13 cellular contexts compared by ENCODE assay signal in the genomic region with DNA sequence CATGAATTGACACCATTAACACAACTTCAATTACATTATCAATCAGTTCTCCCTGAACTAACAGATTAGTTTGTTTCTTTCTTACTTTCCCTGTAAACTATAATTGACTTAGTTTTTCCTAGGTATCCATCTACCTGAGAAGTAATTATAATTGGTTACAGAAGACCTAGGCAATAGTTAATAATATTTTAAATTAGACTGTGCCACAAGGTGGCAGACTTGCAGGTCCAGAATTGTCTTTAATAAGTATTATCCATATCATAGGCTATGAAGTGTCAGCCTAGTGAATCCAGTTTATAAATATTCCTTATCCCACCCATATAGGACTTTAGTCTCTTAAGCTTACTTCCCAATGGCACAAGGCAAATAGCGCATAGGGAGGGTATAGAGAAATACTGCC. TPM values are rescaled to one million over a fixed set of nuclear protein-coding genes. Genes with fewer than 3 reads are reported as not detected.
DNase-seq lines count a peak whose midpoint lies in the region; ATAC-seq and TF ChIP-seq lines count a peak whose summit lies in the region.
"Had no signal": no experiment of that assay in that cellular context is flagged by ENCODE, and none has a peak within 500 bp of the region (broad histone marks: within the 10 kb centered on the region; RNA-seq: fewer than 3 reads in every experiment).

No MANE protein-coding gene starts in this region.

- no peak overlapping the region for H2BK15ac ChIP-seq in IMR-90 (ENCODE audit: low read depth, low read length)

- TF ChIP-seq CTCF in BJ (IDR thresholded peaks at IDR 0.05; ENCODE audit: insufficient read depth, low read depth, low read length) = peak; percentile 25; the same call in 1 of the 2 replicates
- peak; percentile 46 for TF ChIP-seq CTCF in IMR-90 (conservative IDR thresholded peaks at IDR 0.05; ENCODE audit: low read depth, low read length)
- peak; percentile 27 for TF ChIP-seq CTCF in astrocyte of the spinal cord (IDR thresholded peaks at IDR 0.05; ENCODE audit: low read depth, low read length)
- no peak for TF ChIP-seq CTCF in vagina (IDR thresholded peaks at IDR 0.05)

- no peak overlapping the region; the same call in 1 of the 2 replicates for H4K5ac ChIP-seq in IMR-90 (ENCODE audit: low read depth, low read length)

- H3K18ac ChIP-seq in IMR-90 (ENCODE audit: low read depth, low read length) = peak overlapping the region; percentile 52; the same call in 1 of the 2 replicates

- in situ Hi-C loops in IMR-90 (cut with MboI; ENCODE audit: low sequenced_read_pairs) = no loop called here
- in situ Hi-C loops in astrocyte of the spinal cord (cut with HindIII; ENCODE audit: low sequenced_read_pairs) = no loop called here

- H3K23ac ChIP-seq in IMR-90 (ENCODE audit: low read depth, low read length) = no peak overlapping the region

- H3K9ac ChIP-seq in IMR-90 (ENCODE audit: low read depth, low read length) = no peak overlapping the region

- H3K27me3 ChIP-seq in BJ (ENCODE audit: control insufficient read depth, insufficient read depth, low read length) = no peaks in the 10 kb centered on the region
- no peaks in the 10 kb centered on the region for H3K27me3 ChIP-seq in IMR-90 (ENCODE audit: control insufficient read depth, insufficient read depth, low read length)
- no peaks in the 10 kb centered on the region for H3K27me3 ChIP-seq in vagina

- H4K91ac ChIP-seq in IMR-90 (ENCODE audit: insufficient read depth, low read depth, low read length) = no peak overlapping the region

- DNase-seq in BJ (ENCODE audit: low read depth) = no peak
- peak; percentile 16 for DNase-seq in IMR-90
- no peak for DNase-seq in astrocyte of the spinal cord (ENCODE audit: low read depth, low spot score)
- no peak for DNase-seq in left lobe of liver (ENCODE audit: low spot score)
- DNase-seq in vagina (ENCODE audit: extremely low spot score in 2 of 2) = no peak
- no peak for DNase-seq in KG1 (lab: John Stamatoyannopoulos, UW)
- DNase-seq in epidermal melanocyte (ENCODE audit: insufficient read length, low spot score) = no peak
- DNase-seq: activated B cell treated with CpG ODN at 0.5 μM for 24 hours, NCI-H1092 had no signal

- dilution Hi-C loops in IMR-90 (cut with HindIII; ENCODE audit: low sequenced_read_pairs, unreplicated experiment) = no loop called here

- H3K4me1 ChIP-seq in IMR-90 (ENCODE audit: control insufficient read depth, insufficient read depth, low read length) = no peaks in the 10 kb centered on the region
- no peaks in the 10 kb centered on the region for H3K4me1 ChIP-seq in vagina

- no peak overlapping the region for H2AK9ac ChIP-seq in IMR-90 (replicated peaks; ENCODE audit: low read depth, low read length, poor library complexity)

- TF ChIP-seq RAD21 in IMR-90 (IDR thresholded peaks at IDR 0.05; ENCODE audit: low read length) = peak; percentile 46

- H2BK5ac ChIP-seq in IMR-90 (ENCODE audit: low read depth, low read length, poor library complexity, severe bottlenecking) = no peak overlapping the region

- H3K14ac ChIP-seq in IMR-90 (replicated peaks; ENCODE audit: low read depth, low read length) = no peak overlapping the region

- POLR2A ChIA-PET in BJ (lab: Charles Lee) = no interaction called here
- POLR2A ChIA-PET in IMR-90 (lab: Charles Lee; ENCODE audit: unreplicated experiment) = no interaction called here

- intact Hi-C loops in IMR-90 (cut with micrococcal nuclease) (loop anchor here (10.0 kb wide), 1 partner anchor 1971 kb away; no protein-coding TSS in a partner anchor), vagina (cut with DNase I) (no loop called here)

- BruUV-seq in IMR-90 (replicated peaks; lab: Mats Ljungman, UMichigan) = no TSS peak

- no peak for TF ChIP-seq POLR2A in IMR-90 (IDR thresholded peaks at IDR 0.05; ENCODE audit: low read depth, low read length)
- TF ChIP-seq POLR2A in vagina (IDR thresholded peaks at IDR 0.05) = no peak

- no peaks in the 10 kb centered on the region for H3K79me1 ChIP-seq in IMR-90 (ENCODE audit: low read depth in 1 of 2, low read length in 2 of 2)

- H2AK5ac ChIP-seq in IMR-90 (ENCODE audit: low read depth, low read length) = no peak overlapping the region

- no peak overlapping the region for H2BK120ac ChIP-seq in IMR-90 (ENCODE audit: low read depth, low read length)

- H3K36me3 ChIP-seq in BJ (ENCODE audit: control insufficient read depth, insufficient read depth, low read length) = no peaks in the 10 kb centered on the region
- no peaks in the 10 kb centered on the region for H3K36me3 ChIP-seq in IMR-90 (ENCODE audit: control insufficient read depth, insufficient read depth, low read length)
- H3K36me3 ChIP-seq in vagina = no peaks in the 10 kb centered on the region
- H3K36me3 ChIP-seq: thoracic aorta had no signal

- ATAC-seq in IMR-90 (ENCODE audit: low read depth) (peak; percentile 71; the same call in 1 of the 2 replicates), left lobe of liver (peak; percentile 58)
- no peak for ATAC-seq in activated CD4-positive, CD25-positive, alpha-beta regulatory T cell treated with anti-CD3 and anti-CD28 coated beads, Interleukin-2, amount 50 U/mL, for 24 hours
- ATAC-seq: activated T-helper 17 cell treated with anti-CD3 and anti-CD28 coated beads, Interleukin-2, amount 50 U/mL, for 72 hours had no signal

- H3K9me3 ChIP-seq in IMR-90 (ENCODE audit: control insufficient read depth, insufficient read depth, low read length) (no peaks in the 10 kb centered on the region), vagina (no peaks in the 10 kb centered on the region)
- H3K9me3 ChIP-seq: thoracic aorta had no signal

- H2BK20ac ChIP-seq in IMR-90 (ENCODE audit: low read depth, low read length) = no peak overlapping the region

- no peaks in the 10 kb centered on the region for H3K9me1 ChIP-seq in IMR-90 (ENCODE audit: insufficient read depth, low read length)

- CTCF ChIA-PET in BJ (lab: Yijun Ruan, JAX) = interaction anchor here (0.7 kb wide), 1 partner anchor 8 kb away, joined by 3 read pairs; no protein-coding TSS in a partner anchor
- CTCF ChIA-PET in IMR-90 (lab: Yijun Ruan, JAX) = interaction anchor here (0.5 to 1.1 kb wide), 3 partner anchors 16 to 1947 kb away, joined by 3 read pairs; no protein-coding TSS in a partner anchor

- H3K4me3 ChIP-seq in BJ (ENCODE audit: low read depth, low read length) = no peak overlapping the region
- no peak overlapping the region for H3K4me3 ChIP-seq in IMR-90 (ENCODE audit: insufficient read depth, low read depth, low read length)
- H3K4me3 ChIP-seq in astrocyte of the spinal cord (ENCODE audit: low read depth, low read length) = no peak overlapping the region
- H3K4me3 ChIP-seq in vagina = no peak overlapping the region
- H3K4me3 ChIP-seq: thoracic aorta had no signal

- H3K4me2 ChIP-seq in IMR-90 (ENCODE audit: low read depth, low read length) = no peak overlapping the region

- no peak overlapping the region for H3K56ac ChIP-seq in IMR-90 (ENCODE audit: extremely low read depth, insufficient read depth, low read length)

- H4K8ac ChIP-seq in IMR-90 (ENCODE audit: low read depth in 2 of 2, low read length in 2 of 2) = no peak overlapping the region

- H2AFZ ChIP-seq in IMR-90 (replicated peaks; ENCODE audit: low read length, poor library complexity) = no peak overlapping the region

- H3K4ac ChIP-seq in IMR-90 (ENCODE audit: low read depth, low read length) = no peak overlapping the region

- no CpG with 5 or more reads among the region's 1 CpG for WGBS in IMR-90 (ENCODE audit: extremely low coverage in 2 of 2, insufficient read length in 1 of 2), 2 experiments

- H4K20me1 ChIP-seq in IMR-90 (ENCODE audit: insufficient read depth, low read length) = no peaks in the 10 kb centered on the region

- no peak overlapping the region for H3K27ac ChIP-seq in IMR-90 (ENCODE audit: insufficient read depth, low read length)
- H3K27ac ChIP-seq in vagina = no peak overlapping the region
- H3K27ac ChIP-seq: thoracic aorta had no signal

TF ChIP-seq in IMR-90, 13 proteins besides CTCF, POLR2A, EP300 and RAD21:
- peak; percentile 39; the same call in 1 of the 2 replicates for TF ChIP-seq SMC3 (IDR thresholded peaks at IDR 0.05; ENCODE audit: low read depth, low read length)
- TF ChIP-seq MAZ (IDR thresholded peaks at IDR 0.05; ENCODE audit: borderline replicate concordance, low read depth, low read length) = no peak

RNA-seq across cellular contexts. Expression of gene FAM47B, which starts 48.9 kb away (rescaled TPM):
- polyA plus RNA-seq in BJ (2011; rRNA removed) (not detected in 2 replicates), IMR-90 (2012; rRNA removed) (not detected in 2 replicates)
- polyA minus RNA-seq in BJ (2011; rRNA and poly(A)+ RNA removed) = not detected in 2 replicates
- total RNA-seq in IMR-90 (2012; rRNA removed) (not detected in 2 replicates), left lobe of liver (not detected), vagina (not detected)
- not detected in 2 replicates for polyA plus RNA-seq in IMR-90 (2012; cell fraction: cytosol; rRNA removed)
- polyA plus RNA-seq in IMR-90 (2012; cell fraction: nucleus; rRNA removed; ENCODE audit: low replicate concordance) = not detected in 2 replicates
- total RNA-seq: activated B cell treated with CpG ODN at 0.5 μM for 24 hours; activated T-helper 17 cell treated with anti-CD3 and anti-CD28 coated beads, Interleukin-2, amount 50 U/mL, for 72 hours; RPMI7951; thoracic aorta had no signal

Comparison
In these comparisons a context has a peak if more than half of its experiments do, and no peak if none do; other contexts are left out.
1. CTCF ChIP-seq: peak in BJ (single experiment), IMR-90 (single experiment) and astrocyte of the spinal cord (single experiment); none in vagina (0 of 3).
2. ATAC-seq: peak in IMR-90 (single experiment) and left lobe of liver (single experiment); none in activated CD4-positive, CD25-positive, alpha-beta regulatory T cell treated with anti-CD3 and anti-CD28 coated beads, Interleukin-2, amount 50 U/mL, for 24 hours (0 of 2).